In genomic region chr2:177983183-177983788, GRCh38 we compare ENCODE assay signal across 9 cellular contexts.
A peak's percentile ranks its signal among the peaks of the same experiment; 100 is the strongest.
DNase-seq lines count a peak whose midpoint lies in the region; ATAC-seq and TF ChIP-seq lines count a peak whose summit lies in the region.
"Had no signal": no experiment of that assay in that cellular context is flagged by ENCODE, and none has a peak within 500 bp of the region (broad histone marks: within the 10 kb centered on the region; RNA-seq: fewer than 3 reads in every experiment).

No MANE protein-coding gene starts in this region.

- intact Hi-C loops in lower lobe of right lung (cut with DNase I) = no loop called here

- no peaks in the 10 kb centered on the region for H3K36me3 Mint-ChIP-seq in activated CD8-positive, alpha-beta memory T cell treated with anti-CD3 and anti-CD28 coated beads, Interleukin-2, amount 10 ng/mL, durations not matched to agents 7 days and 5 days
- no peaks in the 10 kb centered on the region for H3K36me3 Mint-ChIP-seq in chondrocyte (ENCODE audit: low read depth)
- H3K36me3 Mint-ChIP-seq in T-cell = no peaks in the 10 kb centered on the region

- POLR2A ChIA-PET in T-cell (lab: Charles Lee) = no interaction called here

- no peaks in the 10 kb centered on the region for H3K9me3 ChIP-seq in lower lobe of right lung

- ATAC-seq in activated CD8-positive, alpha-beta memory T cell treated with anti-CD3 and anti-CD28 coated beads, Interleukin-2, amount 10 ng/mL, durations not matched to agents 7 days and 5 days = peak; percentile 58
- ATAC-seq in GM21723 (IDR thresholded peaks at IDR 0.05; ENCODE audit: unreplicated experiment) (peak; percentile 94), lower lobe of right lung (peak; percentile 64 to 72), T-cell (replicated peaks in 1 of 4) (no peak)

- no peaks in the 10 kb centered on the region for H3K9me3 Mint-ChIP-seq in activated CD8-positive, alpha-beta memory T cell treated with anti-CD3 and anti-CD28 coated beads, Interleukin-2, amount 10 ng/mL, durations not matched to agents 7 days and 5 days (ENCODE audit: low read depth)
- H3K9me3 Mint-ChIP-seq in chondrocyte (ENCODE audit: low read depth) (no peaks in the 10 kb centered on the region), T-cell (no peaks in the 10 kb centered on the region)
- H3K9me3 Mint-ChIP-seq: central memory CD8-positive, alpha-beta T cell had no signal

- no peaks in the 10 kb centered on the region for H3K4me1 ChIP-seq in lower lobe of right lung

- no peaks in the 10 kb centered on the region for H3K4me1 Mint-ChIP-seq in activated CD8-positive, alpha-beta memory T cell treated with anti-CD3 and anti-CD28 coated beads, Interleukin-2, amount 10 ng/mL, durations not matched to agents 7 days and 5 days
- H3K4me1 Mint-ChIP-seq in chondrocyte (ENCODE audit: low read depth) (peaks cover 19% of the 10 kb centered on the region), T-cell (no peaks in the 10 kb centered on the region)
- H3K4me1 Mint-ChIP-seq: central memory CD8-positive, alpha-beta T cell had no signal

- no peak overlapping the region for H3K27ac ChIP-seq in lower lobe of right lung

- no peak overlapping the region for H3K4me3 Mint-ChIP-seq in activated CD8-positive, alpha-beta memory T cell treated with anti-CD3 and anti-CD28 coated beads, Interleukin-2, amount 10 ng/mL, durations not matched to agents 7 days and 5 days
- no peak overlapping the region for H3K4me3 Mint-ChIP-seq in chondrocyte (ENCODE audit: unreplicated experiment)
- no peak overlapping the region for H3K4me3 Mint-ChIP-seq in T-cell
- H3K4me3 Mint-ChIP-seq: central memory CD8-positive, alpha-beta T cell had no signal

- peak; percentile 87 for TF ChIP-seq CTCF in chondrocyte (IDR thresholded peaks at IDR 0.05)
- peak; percentile 67 for TF ChIP-seq CTCF in lower lobe of right lung (IDR thresholded peaks at IDR 0.05)

- peaks cover 21% of the 10 kb centered on the region for H3K27me3 Mint-ChIP-seq in activated CD8-positive, alpha-beta memory T cell treated with anti-CD3 and anti-CD28 coated beads, Interleukin-2, amount 10 ng/mL, durations not matched to agents 7 days and 5 days
- H3K27me3 Mint-ChIP-seq in chondrocyte (ENCODE audit: low read depth) = peaks cover 4% of the 10 kb centered on the region
- peaks cover 0 to 8% of the 10 kb centered on the region in 2 donors for H3K27me3 Mint-ChIP-seq in T-cell

- H3K27ac Mint-ChIP-seq in activated CD8-positive, alpha-beta memory T cell treated with anti-CD3 and anti-CD28 coated beads, Interleukin-2, amount 10 ng/mL, durations not matched to agents 7 days and 5 days = no peak overlapping the region
- H3K27ac Mint-ChIP-seq in chondrocyte (ENCODE audit: unreplicated experiment) (no peak overlapping the region), T-cell (no peak overlapping the region)

- DNase-seq in activated CD8-positive, alpha-beta memory T cell treated with anti-CD3 and anti-CD28 coated beads, Interleukin-2, amount 10 ng/mL, durations not matched to agents 7 days and 5 days = peak; percentile 44
- no peak for DNase-seq in activated CD8-positive, alpha-beta memory T cell treated with anti-CD3 and anti-CD28 coated beads, Interleukin-2, amount 50 U/mL, for 48 hours
- peak; percentile 30 for DNase-seq in KG1 (lab: John Stamatoyannopoulos, UW)
- DNase-seq in OCI-M2 (lab: John Stamatoyannopoulos, UW; ENCODE audit: unreplicated experiment) = peak; percentile 2
- DNase-seq in chondrocyte (ENCODE audit: low spot score) = no peak
- DNase-seq in lower lobe of right lung = no peak
- DNase-seq in T-cell = no peak

- H3K27me3 ChIP-seq in lower lobe of right lung (ENCODE audit: low read depth) = no peaks in the 10 kb centered on the region

- no peak overlapping the region for H3K4me3 ChIP-seq in lower lobe of right lung

- H3K36me3 ChIP-seq in lower lobe of right lung = no peaks in the 10 kb centered on the region

- CTCF ChIA-PET in activated CD8-positive, alpha-beta memory T cell treated with anti-CD3 and anti-CD28 coated beads, Interleukin-2, amount 10 ng/mL, durations not matched to agents 7 days and 5 days (lab: Charles Lee) = no interaction called here
- CTCF ChIA-PET in T-cell (lab: Charles Lee) = interaction anchor here in 1 of 2 donors (0.6 kb wide), 1 partner anchor 452 kb away, joined by 3 read pairs; no protein-coding TSS in a partner anchor

Comparison
In these comparisons a context has a peak if more than half of its experiments do, and no peak if none do; other contexts are left out.
1. DNase-seq: peak in activated CD8-positive, alpha-beta memory T cell treated with anti-CD3 and anti-CD28 coated beads, Interleukin-2, amount 10 ng/mL, durations not matched to agents 7 days and 5 days (single experiment), KG1 (single experiment) and OCI-M2 (single experiment); none in activated CD8-positive, alpha-beta memory T cell treated with anti-CD3 and anti-CD28 coated beads, Interleukin-2, amount 50 U/mL, for 48 hours (single experiment), chondrocyte (single experiment), lower lobe of right lung (single experiment) and T-cell (0 of 34).
2. ATAC-seq: peak in activated CD8-positive, alpha-beta memory T cell treated with anti-CD3 and anti-CD28 coated beads, Interleukin-2, amount 10 ng/mL, durations not matched to agents 7 days and 5 days (single experiment), GM21723 (single experiment) and lower lobe of right lung (2 of 2); none in T-cell (0 of 4).